ENCODE assay signal across 13 cellular contexts in genomic region chr7:101179117-101179779, GRCh38. TPM values are rescaled to one million over a fixed set of nuclear protein-coding genes. Genes with fewer than 3 reads are reported as not detected.
DNase-seq lines count a peak whose midpoint lies in the region; ATAC-seq and TF ChIP-seq lines count a peak whose summit lies in the region.
"Had no signal": no experiment of that assay in that cellular context is flagged by ENCODE, and none has a peak within 500 bp of the region (broad histone marks: within the 10 kb centered on the region; RNA-seq: fewer than 3 reads in every experiment).

No MANE protein-coding gene starts in this region.

- no peaks in the 10 kb centered on the region for H3K9me3 Mint-ChIP-seq in activated B cell treated with CpG ODN at 0.5 μM for 24 hours
- peaks cover 0 to 6% (median 0%) of the 10 kb centered on the region in 11 donors for H3K9me3 Mint-ChIP-seq in naive thymus-derived CD4-positive, alpha-beta T cell
- H3K9me3 Mint-ChIP-seq: activated naive CD8-positive, alpha-beta T cell treated with anti-CD3 and anti-CD28 coated beads, Interleukin-2, amount 10 ng/mL, durations not matched to agents 7 days and 5 days had no signal

- POLR2A ChIA-PET in activated B cell treated with CpG ODN at 0.5 μM for 24 hours (lab: Charles Lee): interaction anchor here (0.7 kb wide), 1 partner anchor 629 kb away, joined by 5 read pairs; no protein-coding TSS in a partner anchor
- POLR2A ChIA-PET in naive thymus-derived CD4-positive, alpha-beta T cell (lab: Charles Lee): interaction anchor here (0.7 kb wide), 1 partner anchor 22 kb away, joined by 3 read pairs; the partner anchor contains the start of gene MOGAT3

- intact Hi-C loops in activated B cell treated with CpG ODN at 0.5 μM for 24 hours (cut with micrococcal nuclease): no loop called here
- intact Hi-C loops in naive thymus-derived CD4-positive, alpha-beta T cell (cut with micrococcal nuclease): no loop called here

- H3K4me3 Mint-ChIP-seq in activated B cell treated with CpG ODN at 0.5 μM for 24 hours: peak overlapping the region; percentile 42
- H3K4me3 Mint-ChIP-seq in naive thymus-derived CD4-positive, alpha-beta T cell: peak overlapping the region in 8 of 10 donors; percentile 34 to 82 (median 60)
- H3K4me3 Mint-ChIP-seq: activated naive CD8-positive, alpha-beta T cell treated with anti-CD3 and anti-CD28 coated beads, Interleukin-2, amount 10 ng/mL, durations not matched to agents 7 days and 5 days had no signal

- H3K36me3 ChIP-seq in HUES48 (ENCODE audit: control insufficient read depth, insufficient read depth, low read length) (no peaks in the 10 kb centered on the region), right atrium auricular region (no peaks in the 10 kb centered on the region)
- H3K36me3 ChIP-seq in naive thymus-derived CD4-positive, alpha-beta T cell (ENCODE audit: control insufficient read depth in 2 of 3, insufficient read depth in 3 of 3, low read length in 3 of 3): no peaks in the 10 kb centered on the region
- H3K36me3 ChIP-seq: thyroid gland had no signal

- no peak overlapping the region for H3K27ac ChIP-seq in HUES48 (ENCODE audit: low read depth, low read length)
- H3K27ac ChIP-seq in naive thymus-derived CD4-positive, alpha-beta T cell (ENCODE audit: low read depth, low read length): no peak overlapping the region
- no peak overlapping the region for H3K27ac ChIP-seq in right atrium auricular region
- H3K27ac ChIP-seq: 22Rv1, thyroid gland, VCaP had no signal

- TF ChIP-seq CTCF in activated B cell treated with CpG ODN at 0.5 μM for 24 hours (IDR thresholded peaks at IDR 0.05) (no peak), right atrium auricular region (IDR thresholded peaks at IDR 0.05) (no peak)

- no peak overlapping the region for H3K27ac Mint-ChIP-seq in activated B cell treated with CpG ODN at 0.5 μM for 24 hours
- H3K27ac Mint-ChIP-seq in naive thymus-derived CD4-positive, alpha-beta T cell: peak overlapping the region in 1 of 9 donors; percentile 37
- H3K27ac Mint-ChIP-seq: activated naive CD8-positive, alpha-beta T cell treated with anti-CD3 and anti-CD28 coated beads, Interleukin-2, amount 10 ng/mL, durations not matched to agents 7 days and 5 days had no signal

- no peaks in the 10 kb centered on the region for H3K9me3 ChIP-seq in HUES48 (ENCODE audit: control insufficient read depth, insufficient read depth, low read length)
- H3K9me3 ChIP-seq in naive thymus-derived CD4-positive, alpha-beta T cell (ENCODE audit: control insufficient read depth in 2 of 3, low read length in 3 of 3): no peaks in the 10 kb centered on the region
- H3K9me3 ChIP-seq in right atrium auricular region: no peaks in the 10 kb centered on the region
- H3K9me3 ChIP-seq: thyroid gland had no signal

- H3K4me1 Mint-ChIP-seq in activated B cell treated with CpG ODN at 0.5 μM for 24 hours: peaks cover 17% of the 10 kb centered on the region
- peaks cover 8 to 31% (median 15%) of the 10 kb centered on the region in 7 donors for H3K4me1 Mint-ChIP-seq in naive thymus-derived CD4-positive, alpha-beta T cell

- CTCF ChIA-PET in activated B cell treated with CpG ODN at 0.5 μM for 24 hours (lab: Charles Lee): no interaction called here
- CTCF ChIA-PET in naive thymus-derived CD4-positive, alpha-beta T cell (lab: Charles Lee): no interaction called here

- DNase-seq in DMS 273 (lab: John Stamatoyannopoulos, UW; ENCODE audit: unreplicated experiment): peak; percentile 58
- DNase-seq in DMS 273 treated with DMSO at 0.1 percent for 48 hours (lab: John Stamatoyannopoulos, UW): no peak
- no peak for DNase-seq in activated B cell treated with CpG ODN at 0.5 μM for 24 hours
- no peak for DNase-seq in naive thymus-derived CD4-positive, alpha-beta T cell
- no peak for DNase-seq in 8988T
- no peak for DNase-seq in right atrium auricular region (ENCODE audit: low spot score)
- DNase-seq: activated naive CD8-positive, alpha-beta T cell treated with anti-CD3 and anti-CD28 coated beads, Interleukin-2, amount 10 ng/mL, durations not matched to agents 7 days and 5 days had no signal

- peaks cover 57% of the 10 kb centered on the region for H3K27me3 Mint-ChIP-seq in activated B cell treated with CpG ODN at 0.5 μM for 24 hours
- H3K27me3 Mint-ChIP-seq in naive thymus-derived CD4-positive, alpha-beta T cell: peaks cover 58 to 82% (median 69%) of the 10 kb centered on the region in 5 donors

- H3K27me3 ChIP-seq in HUES48 (ENCODE audit: control insufficient read depth, insufficient read depth, low read length) (peaks cover 71% of the 10 kb centered on the region), right atrium auricular region (peaks cover 37 to 38% of the 10 kb centered on the region in 2 donors)
- H3K27me3 ChIP-seq in naive thymus-derived CD4-positive, alpha-beta T cell (ENCODE audit: control insufficient read depth in 2 of 2, insufficient read depth in 2 of 2, low read length in 2 of 2): peaks cover 3 to 37% of the 10 kb centered on the region in 2 donors

- peak; percentile 32 for ATAC-seq in activated B cell treated with CpG ODN at 0.5 μM for 24 hours (ENCODE audit: low read depth)
- no peak for ATAC-seq in naive thymus-derived CD4-positive, alpha-beta T cell
- no peak for ATAC-seq in HG02981 (IDR thresholded peaks at IDR 0.05; ENCODE audit: unreplicated experiment)

- peak overlapping the region; percentile 58 for H3K4me3 ChIP-seq in HUES48 (ENCODE audit: low read depth, low read length)
- H3K4me3 ChIP-seq in naive thymus-derived CD4-positive, alpha-beta T cell (ENCODE audit: low read length): no peak overlapping the region
- H3K4me3 ChIP-seq in right atrium auricular region: peak overlapping the region in 1 of 2 donors; percentile 6
- H3K4me3 ChIP-seq: lung, thyroid gland had no signal

- H3K4me1 ChIP-seq in HUES48 (ENCODE audit: control insufficient read depth, insufficient read depth, low read length) (0 out of 2 replicates have a peak, but pooled peaks cover 5% of the 10 kb centered on the region), right atrium auricular region (peaks cover 0 to 20% of the 10 kb centered on the region in 2 donors)
- peaks cover 0 to 8% of the 10 kb centered on the region in 2 donors for H3K4me1 ChIP-seq in naive thymus-derived CD4-positive, alpha-beta T cell (ENCODE audit: control insufficient read depth in 2 of 2, insufficient read depth in 2 of 2, low read length in 2 of 2)

- no peaks in the 10 kb centered on the region for H3K36me3 Mint-ChIP-seq in activated B cell treated with CpG ODN at 0.5 μM for 24 hours (ENCODE audit: low read depth)
- H3K36me3 Mint-ChIP-seq in naive thymus-derived CD4-positive, alpha-beta T cell: peaks cover 0 to 8% (median 5%) of the 10 kb centered on the region in 5 donors
- H3K36me3 Mint-ChIP-seq: activated naive CD8-positive, alpha-beta T cell treated with anti-CD3 and anti-CD28 coated beads, Interleukin-2, amount 10 ng/mL, durations not matched to agents 7 days and 5 days had no signal

- no peak overlapping the region for H3K9ac ChIP-seq in HUES48 (ENCODE audit: low read depth, low read length)

RNA-seq across cellular contexts. Expression of gene NAT16, which starts 0.8 kb away (rescaled TPM):
- total RNA-seq in activated B cell treated with CpG ODN at 0.5 μM for 24 hours (not detected in 2 replicates), right atrium auricular region (not detected)
- total RNA-seq in naive thymus-derived CD4-positive, alpha-beta T cell: not detected
- polyA plus RNA-seq in naive thymus-derived CD4-positive, alpha-beta T cell: not detected
- total RNA-seq: activated naive CD8-positive, alpha-beta T cell treated with anti-CD3 and anti-CD28 coated beads, Interleukin-2, amount 10 ng/mL, durations not matched to agents 7 days and 5 days; lung had no signal

RNA-seq across cellular contexts. Expression of gene VGF, which starts 13.9 kb away (rescaled TPM):
- 0.07 and 0.11 TPM in 2 replicates for total RNA-seq in activated B cell treated with CpG ODN at 0.5 μM for 24 hours
- total RNA-seq in naive thymus-derived CD4-positive, alpha-beta T cell: under 1 TPM in 1 of 5 experiments, not detected in 4; 0.19 TPM
- polyA plus RNA-seq in naive thymus-derived CD4-positive, alpha-beta T cell: not detected
- total RNA-seq in right atrium auricular region: not detected

RNA-seq across cellular contexts. Expression of gene MOGAT3, which starts 21.6 kb away (rescaled TPM):
- not detected in 2 replicates for total RNA-seq in activated B cell treated with CpG ODN at 0.5 μM for 24 hours
- not detected for total RNA-seq in naive thymus-derived CD4-positive, alpha-beta T cell
- not detected for polyA plus RNA-seq in naive thymus-derived CD4-positive, alpha-beta T cell
- not detected for total RNA-seq in right atrium auricular region
- total RNA-seq: activated naive CD8-positive, alpha-beta T cell treated with anti-CD3 and anti-CD28 coated beads, Interleukin-2, amount 10 ng/mL, durations not matched to agents 7 days and 5 days; lung; thyroid gland had no signal
- polyA plus RNA-seq: lung had no signal

RNA-seq across cellular contexts. Expression of gene AP1S1, which starts 25.0 kb away (rescaled TPM):
- 19.2 and 22.7 TPM in 2 replicates for total RNA-seq in activated B cell treated with CpG ODN at 0.5 μM for 24 hours
- total RNA-seq in naive thymus-derived CD4-positive, alpha-beta T cell: 10 to 100 TPM in 1 of 5 experiments, 1 to 10 TPM in 4; 6.2 to 39.4 (median 8.3) TPM
- 1 to 10 TPM; 3.3 to 6.9 TPM for polyA plus RNA-seq in naive thymus-derived CD4-positive, alpha-beta T cell
- 10 to 100 TPM; 16.1 to 18.8 TPM for total RNA-seq in right atrium auricular region

RNA-seq across cellular contexts. Expression of gene PLOD3, which starts 38.1 kb away (rescaled TPM):
- 29.8 and 40.0 TPM in 2 replicates for total RNA-seq in activated B cell treated with CpG ODN at 0.5 μM for 24 hours
- 10 to 100 TPM; 18.5 to 88.4 (median 44.2) TPM for total RNA-seq in naive thymus-derived CD4-positive, alpha-beta T cell
- polyA plus RNA-seq in naive thymus-derived CD4-positive, alpha-beta T cell: 10 to 100 TPM; 15.7 to 25.4 TPM
- total RNA-seq in right atrium auricular region: 10 to 100 TPM; 35.5 to 35.9 TPM
